ENCODE assay signal across 1 cellular context in the genomic region with DNA sequence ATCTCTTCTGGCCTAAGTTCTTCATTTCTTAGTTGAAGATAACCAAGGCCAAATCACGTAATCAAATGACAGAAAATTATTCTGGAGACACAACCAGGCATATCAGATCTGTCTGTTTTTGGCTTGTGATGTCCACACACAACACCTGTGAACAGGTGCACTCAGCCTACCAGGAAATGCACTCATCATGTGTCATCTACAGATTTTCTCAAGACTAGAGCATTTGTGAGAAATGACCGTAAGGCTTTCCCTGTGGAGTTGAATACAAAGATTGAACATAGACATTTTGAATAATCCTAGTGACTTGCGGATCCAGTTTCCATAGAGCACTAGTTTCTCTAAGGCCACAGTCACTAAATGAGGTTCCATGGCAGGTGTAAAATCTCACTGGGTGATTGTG.
TF ChIP-seq lines count a peak whose summit lies in the region.

No MANE protein-coding gene starts in this region.

TF ChIP-seq in IMR-90, 13 proteins besides CTCF, POLR2A, EP300 and RAD21 (continued from another document):
- TF ChIP-seq, protein P1, sequence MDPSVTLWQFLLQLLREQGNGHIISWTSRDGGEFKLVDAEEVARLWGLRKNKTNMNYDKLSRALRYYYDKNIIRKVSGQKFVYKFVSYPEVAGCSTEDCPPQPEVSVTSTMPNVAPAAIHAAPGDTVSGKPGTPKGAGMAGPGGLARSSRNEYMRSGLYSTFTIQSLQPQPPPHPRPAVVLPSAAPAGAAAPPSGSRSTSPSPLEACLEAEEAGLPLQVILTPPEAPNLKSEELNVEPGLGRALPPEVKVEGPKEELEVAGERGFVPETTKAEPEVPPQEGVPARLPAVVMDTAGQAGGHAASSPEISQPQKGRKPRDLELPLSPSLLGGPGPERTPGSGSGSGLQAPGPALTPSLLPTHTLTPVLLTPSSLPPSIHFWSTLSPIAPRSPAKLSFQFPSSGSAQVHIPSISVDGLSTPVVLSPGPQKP (IDR thresholded peaks at IDR 0.05; ENCODE audit: borderline replicate concordance, low read depth, low read length): no peak
- no peak for TF ChIP-seq RCOR1 (IDR thresholded peaks at IDR 0.05; ENCODE audit: insufficient replicate concordance, low read length)
